24 cellular contexts compared by ENCODE assay signal in genomic region chr13:66532845-66533244, GRCh38.
DNase-seq lines count a peak whose midpoint lies in the region; ATAC-seq, FAIRE-seq and TF ChIP-seq lines count a peak whose summit lies in the region.
"Had no signal": no experiment of that assay in that cellular context is flagged by ENCODE, and none has a peak within 500 bp of the region (broad histone marks: within the 10 kb centered on the region; RNA-seq: fewer than 3 reads in every experiment).

No MANE protein-coding gene starts in this region.

- no peaks in the 10 kb centered on the region for H3K79me2 ChIP-seq in KMS-11 (ENCODE audit: insufficient read depth, low read depth)

- BruUV-seq in Panc1 (replicated peaks; lab: Mats Ljungman, UMichigan), result no TSS peak

- H3K4me3 ChIP-seq in BLaER1 (no peak overlapping the region), KMS-11 (IDR thresholded peaks at IDR 0.05; ENCODE audit: insufficient read depth, low read depth, low read length) (no peak overlapping the region), Panc1 (ENCODE audit: low read depth in 2 of 2, low read length in 2 of 2) (no peak overlapping the region)
- H3K4me3 ChIP-seq: A549, GM23248, HAP-1, SJCRH30 had no signal

- H3K27ac ChIP-seq in BLaER1, result no peak overlapping the region
- peak overlapping the region; percentile 62 for H3K27ac ChIP-seq in KMS-11
- peak overlapping the region; percentile 17; the same call in 1 of the 2 replicates for H3K27ac ChIP-seq in Panc1 (ENCODE audit: low read length)
- H3K27ac ChIP-seq: A549, GM23248, SJCRH30 had no signal

- POLR2A ChIA-PET in Panc1 (lab: Charles Lee), result no interaction called here

- CTCF ChIA-PET in Panc1 (lab: Charles Lee), result no interaction called here

- H3K4me1 ChIP-seq in BLaER1, result peaks cover 13% of the 10 kb centered on the region
- peaks cover 37% of the 10 kb centered on the region for H3K4me1 ChIP-seq in KMS-11 (ENCODE audit: low read depth, poor library complexity, severe bottlenecking)
- no peaks in the 10 kb centered on the region for H3K4me1 ChIP-seq in Panc1 (ENCODE audit: control insufficient read depth, insufficient read depth, low read length)
- H3K4me1 ChIP-seq: SJCRH30 had no signal

- H3K36me3 ChIP-seq in BLaER1 (no peaks in the 10 kb centered on the region), KMS-11 (ENCODE audit: insufficient read depth) (no peaks in the 10 kb centered on the region), Panc1 (ENCODE audit: control insufficient read depth, insufficient read depth, low read length) (no peaks in the 10 kb centered on the region)
- H3K36me3 ChIP-seq: HAP-1, SJCRH30 had no signal

- in situ Hi-C loops in Panc1 (cut with HindIII; ENCODE audit: low pct_unique_long_range_greater_than_20kb, low sequenced_read_pairs), result no loop called here

- peak overlapping the region; percentile 38; the same call in 1 of the 2 replicates for H2AFZ ChIP-seq in KMS-11 (ENCODE audit: low read depth)
- H2AFZ ChIP-seq: GM23248 had no signal

- intact Hi-C loops in Panc1 (cut with micrococcal nuclease; ENCODE audit: unreplicated experiment), result no loop called here

- no peak overlapping the region for H3K9ac ChIP-seq in BLaER1
- H3K9ac ChIP-seq in KMS-11, result no peak overlapping the region
- H3K9ac ChIP-seq: GM23248 had no signal

- no peaks in the 10 kb centered on the region for H3K9me3 ChIP-seq in BLaER1
- no peaks in the 10 kb centered on the region for H3K9me3 ChIP-seq in Panc1 (ENCODE audit: control insufficient read depth, insufficient read depth, low read depth, low read length)
- H3K9me3 ChIP-seq: A549, HAP-1, SJCRH30 had no signal

- no peak for TF ChIP-seq CTCF in KMS-11 (conservative IDR thresholded peaks at IDR 0.05; ENCODE audit: low read depth, low read length)
- TF ChIP-seq CTCF in Panc1 (IDR thresholded peaks at IDR 0.05), result no peak

- no peaks in the 10 kb centered on the region for H4K20me1 ChIP-seq in BLaER1
- no peaks in the 10 kb centered on the region for H4K20me1 ChIP-seq in KMS-11 (ENCODE audit: insufficient read depth)

- no peak for DNase-seq in Panc1 (ENCODE audit: low read depth, low spot score)
- peak; percentile 34 for DNase-seq in fibroblast of gingiva (ENCODE audit: low read depth)
- no peak for DNase-seq in RCC 7860 (ENCODE audit: low spot score)
- no peak for DNase-seq in midbrain (lab: John Stamatoyannopoulos, UW)
- no peak for DNase-seq in cerebellar nuclear complex (lab: John Stamatoyannopoulos, UW)
- no peak for DNase-seq in AG20443 (ENCODE audit: low spot score)
- DNase-seq: Calu3, DMS79 treated with DMSO at 0.1 percent for 48 hours, GF-D8, GM23248, NCI-H1105 treated with DMSO at 0.1 percent for 48 hours, NCI-H146, NCI-H2029 treated with DMSO at 0.1 percent for 48 hours, NCI-H446 treated with DMSO at 0.1 percent for 48 hours, NCI-H526, NCI-H82, SJCRH30, T-helper 17 cell, T1000 had no signal

- FAIRE-seq in RCC 7860 (lab: Jason Lieb, UNC), result no peak
- FAIRE-seq: A549, GM18507 had no signal

- ATAC-seq in Panc1, result no peak
- ATAC-seq: A549, T-helper 17 cell had no signal

- H3K4me2 ChIP-seq in BLaER1 (peak overlapping the region; percentile 39), KMS-11 (peak overlapping the region; percentile 39; the same call in 1 of the 2 replicates)
- H3K4me2 ChIP-seq: A549 had no signal

- H3K27me3 ChIP-seq in BLaER1, result no peaks in the 10 kb centered on the region
- no peaks in the 10 kb centered on the region for H3K27me3 ChIP-seq in KMS-11 (ENCODE audit: insufficient read depth, low read depth)
- H3K27me3 ChIP-seq in Panc1 (ENCODE audit: control insufficient read depth, insufficient read depth, low read length), result no peaks in the 10 kb centered on the region
- H3K27me3 ChIP-seq: SJCRH30 had no signal
